ENCODE assay signal across 21 cellular contexts in genomic region chr7:135726389-135726788, GRCh38. TPM values are rescaled to one million over a fixed set of nuclear protein-coding genes. Genes with fewer than 3 reads are reported as not detected.
"Had no signal": no experiment of that assay in that cellular context is flagged by ENCODE, and none has a peak within 500 bp of the region (broad histone marks: within the 10 kb centered on the region; RNA-seq: fewer than 3 reads in every experiment).

No MANE protein-coding gene starts in this region.

- H3K36me3 Mint-ChIP-seq: naive thymus-derived CD8-positive, alpha-beta T cell had no signal

- DNase-seq: effector CD4-positive, alpha-beta T cell; heart left ventricle; hippocampal formation; mammary epithelial cell; naive thymus-derived CD8-positive, alpha-beta T cell; sigmoid colon; stimulated activated CD4-positive, alpha-beta T cell treated with anti-CD3 and anti-CD28 coated beads, Interleukin-2, amount 100 ng/mL, for 48 hours; stimulated activated naive CD4-positive, alpha-beta T cell treated with Interleukin-2 at 50 U/mL for 16 hours had no signal

- H3K27ac Mint-ChIP-seq: naive thymus-derived CD8-positive, alpha-beta T cell had no signal

- H3K27ac ChIP-seq: coronary artery, heart left ventricle, sigmoid colon, skin epidermis, upper lobe of left lung, vagina had no signal

- FAIRE-seq: frontal cortex had no signal

- H3K4me3 Mint-ChIP-seq: naive thymus-derived CD8-positive, alpha-beta T cell had no signal

- H3K27me3 ChIP-seq: heart left ventricle, sigmoid colon, upper lobe of left lung, vagina had no signal

- H3K4me3 ChIP-seq: coronary artery, heart left ventricle, sigmoid colon, skin epidermis, upper lobe of left lung, vagina had no signal

- H3K36me3 ChIP-seq: heart left ventricle, sigmoid colon, upper lobe of left lung, vagina had no signal

- H3K4me1 Mint-ChIP-seq: naive thymus-derived CD8-positive, alpha-beta T cell had no signal

- H3K9me3 Mint-ChIP-seq: naive thymus-derived CD8-positive, alpha-beta T cell had no signal

- H3K4me1 ChIP-seq: upper lobe of left lung had no signal

- ATAC-seq: esophagus mucosa; naive thymus-derived CD8-positive, alpha-beta T cell had no signal

- H3K9me3 ChIP-seq: heart left ventricle, sigmoid colon, upper lobe of left lung, vagina had no signal

RNA-seq across cellular contexts. Expression of gene SLC13A4, which starts 1.6 kb away (rescaled TPM):
- total RNA-seq: dermis microvascular lymphatic vessel endothelial cell; glomerular endothelial cell; mammary epithelial cell; mesenteric fat pad; mononuclear cell; naive thymus-derived CD8-positive, alpha-beta T cell; pulmonary artery endothelial cell; vagina had no signal

RNA-seq across cellular contexts. Expression of gene FAM180A, which starts 22.2 kb away (rescaled TPM):
- total RNA-seq: dermis microvascular lymphatic vessel endothelial cell; frontal cortex; glomerular endothelial cell; kidney epithelial cell; mammary epithelial cell; mononuclear cell; naive thymus-derived CD8-positive, alpha-beta T cell; pulmonary artery endothelial cell had no signal
- polyA plus RNA-seq: mammary epithelial cell; naive thymus-derived CD8-positive, alpha-beta T cell; neural cell had no signal
